26 cellular contexts compared by ENCODE assay signal in genomic region chr2:31188141-31188540, GRCh38. TPM values are rescaled to one million over a fixed set of nuclear protein-coding genes. Genes with fewer than 3 reads are reported as not detected.
"Had no signal": no experiment of that assay in that cellular context is flagged by ENCODE, and none has a peak within 500 bp of the region (broad histone marks: within the 10 kb centered on the region; RNA-seq: fewer than 3 reads in every experiment).

No MANE protein-coding gene starts in this region.

- ATAC-seq: foreskin keratinocyte; gastroesophageal sphincter; heart left ventricle; left ventricle myocardium superior; lower lobe of right lung; natural killer cell; psoas muscle; right cardiac atrium; stimulated activated memory B cell treated with anti-CD40 and anti-IgM and Interleukin-4, amounts not matched to agents 10 μg/mL and 1 μg/mL and 100 μg/mL, for 72 hours; stimulated activated naive CD8-positive, alpha-beta T cell treated with anti-CD3 and anti-CD28 coated beads, Interleukin-15, Interleukin-2, amounts not matched to agents 100 U/mL and 50 U/mL, for 24 hours had no signal

- H3K27me3 Mint-ChIP-seq: stimulated activated memory B cell treated with anti-CD40 and anti-IgM and Interleukin-4, amounts not matched to agents 10 μg/mL and 1 μg/mL and 100 μg/mL, for 72 hours had no signal

- H3K4me3 Mint-ChIP-seq: immature natural killer cell; natural killer cell; stimulated activated memory B cell treated with anti-CD40 and anti-IgM and Interleukin-4, amounts not matched to agents 10 μg/mL and 1 μg/mL and 100 μg/mL, for 72 hours; type B pancreatic cell had no signal

- H3K79me2 ChIP-seq: hepatocyte, parathyroid adenoma had no signal

- FAIRE-seq: keratinocyte had no signal

- H3K27ac ChIP-seq: epithelial cell of prostate, esophagus muscularis mucosa, foreskin keratinocyte, gastroesophageal sphincter, heart left ventricle, hepatocyte, lower lobe of right lung, parathyroid adenoma, psoas muscle, sigmoid colon, spleen, testis, tibial artery had no signal

- H3K4me1 Mint-ChIP-seq: immature natural killer cell; natural killer cell; stimulated activated memory B cell treated with anti-CD40 and anti-IgM and Interleukin-4, amounts not matched to agents 10 μg/mL and 1 μg/mL and 100 μg/mL, for 72 hours had no signal

- H3K27me3 ChIP-seq: heart left ventricle, sigmoid colon, spleen, testis, tibial artery had no signal

- H2AFZ ChIP-seq: hepatocyte, parathyroid adenoma had no signal

- H3K36me3 Mint-ChIP-seq: immature natural killer cell, type B pancreatic cell had no signal

- H3K9ac ChIP-seq: parathyroid adenoma had no signal

- H3K27ac Mint-ChIP-seq: immature natural killer cell; natural killer cell; stimulated activated memory B cell treated with anti-CD40 and anti-IgM and Interleukin-4, amounts not matched to agents 10 μg/mL and 1 μg/mL and 100 μg/mL, for 72 hours; type B pancreatic cell had no signal

- H3K9me3 Mint-ChIP-seq: natural killer cell, type B pancreatic cell had no signal

- DNase-seq: cortex of kidney; effector CD4-positive, alpha-beta T cell; foreskin keratinocyte; heart left ventricle; immature natural killer cell; left ventricle myocardium superior; lower lobe of right lung; natural killer cell; psoas muscle; right cardiac atrium; sigmoid colon; spleen; stimulated activated CD4-positive, alpha-beta T cell treated with anti-CD3 and anti-CD28 coated beads, Interleukin-4, amount 100 ng/mL, for 4 hours; stimulated activated naive CD8-positive, alpha-beta T cell treated with anti-CD3 and anti-CD28 coated beads, Interleukin-15, Interleukin-2, amounts not matched to agents 100 U/mL and 50 U/mL, for 24 hours; substantia nigra; testis; tibial artery had no signal

- H3K4me3 ChIP-seq: esophagus muscularis mucosa, gastroesophageal sphincter, heart left ventricle, hepatocyte, lower lobe of right lung, psoas muscle, sigmoid colon, spleen, testis, tibial artery had no signal

- H3K9me3 ChIP-seq: heart left ventricle, lower lobe of right lung, psoas muscle, sigmoid colon, testis, tibial artery had no signal

- H3K4me1 ChIP-seq: esophagus muscularis mucosa, foreskin keratinocyte, gastroesophageal sphincter, heart left ventricle, lower lobe of right lung, parathyroid adenoma, psoas muscle, sigmoid colon, spleen, testis, tibial artery had no signal

- H3K36me3 ChIP-seq: esophagus muscularis mucosa, gastroesophageal sphincter, heart left ventricle, lower lobe of right lung, sigmoid colon, tibial artery had no signal

- H3K4me2 ChIP-seq: hepatocyte had no signal

RNA-seq across cellular contexts. Expression of gene CAPN14, which starts 29.2 kb away (rescaled TPM):
- total RNA-seq: skeletal muscle tissue had no signal
- polyA plus RNA-seq: immature natural killer cell had no signal

RNA-seq across cellular contexts. Expression of gene GALNT14, which starts 49.9 kb away (rescaled TPM):
- polyA plus RNA-seq: immature natural killer cell had no signal
